In the genomic region with DNA sequence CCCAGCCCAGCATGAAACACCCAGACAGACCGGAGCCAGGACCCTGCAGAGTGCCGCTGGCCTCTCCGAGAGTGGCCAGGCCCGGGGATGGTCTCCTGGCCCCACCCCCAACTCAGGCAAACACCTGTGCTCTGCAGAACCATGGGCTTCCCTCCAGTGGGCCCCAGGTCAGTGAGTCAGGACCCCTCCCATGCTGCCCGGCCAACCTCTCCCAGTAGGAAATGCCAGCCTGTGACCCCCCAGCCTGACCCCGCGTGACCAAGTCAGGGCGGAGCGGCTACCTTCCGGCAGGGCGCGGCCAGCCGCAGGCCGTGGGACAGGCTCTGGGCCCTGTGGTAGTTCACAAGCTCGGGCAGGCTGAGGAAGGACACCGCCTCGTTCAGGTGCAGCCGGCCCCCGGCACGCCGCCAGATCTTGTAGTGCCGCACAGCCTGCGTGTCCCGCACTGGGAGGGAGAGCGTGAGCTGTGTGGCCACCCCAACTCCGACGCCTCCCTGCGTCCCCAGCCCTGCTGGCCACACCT, we compare ENCODE assay signal across 1 cellular context.
TF ChIP-seq lines count a peak whose summit lies in the region.

No MANE protein-coding gene starts in this region.

TF ChIP-seq in HCT116, 20 proteins besides CTCF, POLR2A, EP300 and RAD21:
- TF ChIP-seq ZNF274 (IDR thresholded peaks at IDR 0.05; ENCODE audit: low read depth, low read length) (no peak), SRF (IDR thresholded peaks at IDR 0.05; ENCODE audit: low read depth) (no peak), POLR2AphosphoS5 (IDR thresholded peaks at IDR 0.05; ENCODE audit: low read depth, low read length) (peak; percentile 51), YY1 (IDR thresholded peaks at IDR 0.05; ENCODE audit: extremely low read depth, insufficient replicate concordance, low read depth, low read length) (no peak), SP1 (IDR thresholded peaks at IDR 0.05; ENCODE audit: low read depth) (no peak), FOSL1 (IDR thresholded peaks at IDR 0.05; ENCODE audit: low read depth) (no peak)
- TF ChIP-seq, protein P1, sequence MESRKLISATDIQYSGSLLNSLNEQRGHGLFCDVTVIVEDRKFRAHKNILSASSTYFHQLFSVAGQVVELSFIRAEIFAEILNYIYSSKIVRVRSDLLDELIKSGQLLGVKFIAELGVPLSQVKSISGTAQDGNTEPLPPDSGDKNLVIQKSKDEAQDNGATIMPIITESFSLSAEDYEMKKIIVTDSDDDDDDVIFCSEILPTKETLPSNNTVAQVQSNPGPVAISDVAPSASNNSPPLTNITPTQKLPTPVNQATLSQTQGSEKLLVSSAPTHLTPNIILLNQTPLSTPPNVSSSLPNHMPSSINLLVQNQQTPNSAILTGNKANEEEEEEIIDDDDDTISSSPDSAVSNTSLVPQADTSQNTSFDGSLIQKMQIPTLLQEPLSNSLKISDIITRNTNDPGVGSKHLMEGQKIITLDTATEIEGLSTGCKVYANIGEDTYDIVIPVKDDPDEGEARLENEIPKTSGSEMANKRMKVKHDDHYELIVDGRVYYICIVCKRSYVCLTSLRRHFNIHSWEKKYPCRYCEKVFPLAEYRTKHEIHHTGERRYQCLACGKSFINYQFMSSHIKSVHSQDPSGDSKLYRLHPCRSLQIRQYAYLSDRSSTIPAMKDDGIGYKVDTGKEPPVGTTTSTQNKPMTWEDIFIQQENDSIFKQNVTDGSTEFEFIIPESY (IDR thresholded peaks at IDR 0.05; ENCODE audit: extremely low read depth, insufficient replicate concordance, low read length) = peak; percentile 39
